ENCODE assay signal across 9 cellular contexts in the genomic region with DNA sequence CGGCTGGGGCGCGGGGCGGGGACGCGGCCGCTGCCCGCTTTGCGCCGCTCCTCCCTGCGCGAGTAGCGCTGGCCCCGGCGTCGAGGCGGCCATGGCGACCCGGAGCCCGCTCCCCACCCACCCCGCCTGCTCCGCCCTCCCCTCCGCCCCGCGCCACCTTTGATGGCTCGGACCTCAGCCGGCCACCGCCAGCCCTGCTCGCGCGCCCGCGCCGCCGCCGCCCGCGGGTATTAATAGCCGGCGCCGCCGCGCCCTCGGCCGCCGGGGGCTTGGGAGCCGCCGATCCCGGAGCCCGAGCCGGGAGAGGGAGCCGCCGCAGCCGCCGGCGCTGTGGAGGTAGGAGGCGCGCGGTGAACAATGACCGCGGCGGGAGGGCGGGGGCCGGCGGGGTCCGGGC. TPM values are rescaled to one million over a fixed set of nuclear protein-coding genes. Genes with fewer than 3 reads are reported as not detected.
DNase-seq lines count a peak whose midpoint lies in the region; ATAC-seq and TF ChIP-seq lines count a peak whose summit lies in the region.
"Had no signal": no experiment of that assay in that cellular context is flagged by ENCODE, and none has a peak within 500 bp of the region (broad histone marks: within the 10 kb centered on the region; RNA-seq: fewer than 3 reads in every experiment).

No MANE protein-coding gene starts in this region.

- H3K4me3 ChIP-seq in SK-N-SH (ENCODE audit: low read depth in 2 of 2, low read length in 1 of 2) (peak overlapping the region; percentile 79 to 81), skin epidermis (peak overlapping the region; percentile 50 to 75 (median 62))

- no peak for TF ChIP-seq EP300 in SK-N-SH (IDR thresholded peaks at IDR 0.05; ENCODE audit: borderline replicate concordance in 1 of 2, low read depth in 1 of 2, low read length in 1 of 2)

- no peaks in the 10 kb centered on the region for H3F3A ChIP-seq in SK-N-SH (replicated peaks; ENCODE audit: insufficient read depth)

- no peaks in the 10 kb centered on the region for H3K9me3 ChIP-seq in SK-N-SH

- H3K9me2 ChIP-seq in SK-N-SH, result no peaks in the 10 kb centered on the region

- H3K27me3 ChIP-seq in SK-N-SH (ENCODE audit: insufficient read depth), result no peaks in the 10 kb centered on the region

- H3K4me1 ChIP-seq in SK-N-SH (ENCODE audit: control insufficient read depth in 1 of 2, insufficient read depth in 2 of 2, low read depth in 1 of 2, low read length in 1 of 2), result peaks cover 25 to 29% of the 10 kb centered on the region in 2 experiments

- TF ChIP-seq RAD21 in SK-N-SH (IDR thresholded peaks at IDR 0.05; ENCODE audit: low read length), result no peak

- peak overlapping the region; percentile 86; the same call in 1 of the 2 replicates for H3K4me2 ChIP-seq in SK-N-SH

- H4K20me1 ChIP-seq in SK-N-SH (ENCODE audit: insufficient read depth), result peaks cover 32% of the 10 kb centered on the region

- WGBS in SK-N-SH (ENCODE audit: low lambda C conversion rate), result no CpG with 5 or more reads among the region's 66 CpGs

- H3K79me2 ChIP-seq in SK-N-SH (ENCODE audit: insufficient read depth), result peaks cover 44% of the 10 kb centered on the region

- POLR2A ChIA-PET in SK-N-SH (lab: Yijun Ruan, JAX), result interaction anchor here (0.6 kb wide), 1 partner anchor 20 kb away, joined by 3 read pairs; no protein-coding TSS in a partner anchor

- no peak for TF ChIP-seq POLR2A in erythroblast (IDR thresholded peaks at IDR 0.05; ENCODE audit: low read length)

- CTCF ChIA-PET in SK-N-SH (lab: Yijun Ruan, JAX), result interaction anchor here (1.3 to 1.6 kb wide), 2 partner anchors 27 to 530 kb away, joined by 3 read pairs; no protein-coding TSS in a partner anchor

- peak; percentile 90 for DNase-seq in SK-N-SH
- no peak for DNase-seq in Right ventricle myocardium inferior (ENCODE audit: missing footprints)
- DNase-seq in NCI-H1436 (lab: John Stamatoyannopoulos, UW), result no peak
- DNase-seq in activated T-cell treated with anti-CD3 and anti-CD28 coated beads, Interleukin-2, amount 50 U/mL, for 1 hour, result no peak
- DNase-seq in erythroblast (lab: John Stamatoyannopoulos, UW), result no peak

- peak overlapping the region; percentile 80; the same call in 1 of the 2 replicates for H3K9ac ChIP-seq in SK-N-SH

- peaks cover 0 to under 1% of the 10 kb centered on the region in 2 experiments for H3K36me3 ChIP-seq in SK-N-SH (replicated peaks in 1 of 2; ENCODE audit: control insufficient read depth in 1 of 2, insufficient read depth in 2 of 2, low read length in 1 of 2)

- no peak for TF ChIP-seq CTCF in SK-N-SH (IDR thresholded peaks at IDR 0.05)

- ATAC-seq in SK-N-SH treated with all-trans-retinoic acid at 6 μM for 48 hours (no peak), HG03571 (IDR thresholded peaks at IDR 0.05; ENCODE audit: unreplicated experiment) (peak; percentile 31), Right ventricle myocardium inferior (peak; percentile 51)

- H3K27ac ChIP-seq in SK-N-SH (ENCODE audit: low read depth in 2 of 2, low read length in 1 of 2) (peak overlapping the region in 1 of 2 experiments; percentile 60; a peak in 2 of 4 replicates), skin epidermis (peak overlapping the region in 18 of 21 experiments; percentile 29 to 92 (median 76))

- H2AFZ ChIP-seq in SK-N-SH (ENCODE audit: low read depth), result peak overlapping the region; percentile 78; the same call in 1 of the 2 replicates

- intact Hi-C loops in Right ventricle myocardium inferior (cut with DNase I), result loop anchor here (10.0 kb wide), 1 partner anchor 262 kb away; no protein-coding TSS in a partner anchor

TF ChIP-seq in SK-N-SH, 30 proteins besides CTCF, POLR2A, EP300 and RAD21 (continues in another document):
- TF ChIP-seq REST (IDR thresholded peaks at IDR 0.05; ENCODE audit: low read depth, low read length) (no peak), SMC3 (IDR thresholded peaks at IDR 0.05; ENCODE audit: low read depth, low read length) (no peak), TCF12 (IDR thresholded peaks at IDR 0.05) (no peak), FOSL2 (IDR thresholded peaks at IDR 0.05; ENCODE audit: borderline replicate concordance, low read depth) (no peak)

TF ChIP-seq in SK-N-SH treated with all-trans-retinoic acid at 6 μM for 48 hours, 23 proteins besides CTCF, POLR2A, EP300 and RAD21:
- TF ChIP-seq ZNF70 (CRISPR knock-in tag; IDR thresholded peaks at IDR 0.05) (no peak), ARNTL (CRISPR knock-in tag; IDR thresholded peaks at IDR 0.05; ENCODE audit: borderline replicate concordance, low read depth) (no peak), GLIS3 (CRISPR knock-in tag; IDR thresholded peaks at IDR 0.05) (no peak), ZNF565 (CRISPR knock-in tag; conservative IDR thresholded peaks at IDR 0.05; ENCODE audit: low read depth) (no peak), PATZ1 (CRISPR knock-in tag; IDR thresholded peaks at IDR 0.05; ENCODE audit: borderline replicate concordance) (no peak), BACH2 (CRISPR knock-in tag; IDR thresholded peaks at IDR 0.05; ENCODE audit: borderline replicate concordance) (no peak), CSDC2 (CRISPR knock-in tag; IDR thresholded peaks at IDR 0.05) (no peak), PPARA (CRISPR knock-in tag; IDR thresholded peaks at IDR 0.05; ENCODE audit: borderline replicate concordance) (no peak), ISL1 (CRISPR knock-in tag; IDR thresholded peaks at IDR 0.05) (no peak), POU6F1 (CRISPR knock-in tag; IDR thresholded peaks at IDR 0.05; ENCODE audit: borderline replicate concordance, low read depth) (no peak), CREB5 (CRISPR knock-in tag; IDR thresholded peaks at IDR 0.05; ENCODE audit: low read depth) (no peak)

RNA-seq across cellular contexts. Expression of gene FARP1, which starts 0.3 kb away (rescaled TPM):
- polyA plus RNA-seq in SK-N-SH (2012; rRNA removed), result 10.6 and 12.0 TPM in 2 replicates
- polyA plus RNA-seq in SK-N-SH (2012; cell fraction: cytosol; rRNA removed), result 12.2 and 17.4 TPM in 2 replicates
- polyA plus RNA-seq in SK-N-SH (2012; cell fraction: nucleus; rRNA removed), result 34.9 and 43.7 TPM in 2 replicates
- 14.7 TPM for total RNA-seq in Right ventricle myocardium inferior

RNA-seq across cellular contexts. Expression of gene RNF113B, which starts 33.9 kb away (rescaled TPM):
- not detected in 2 replicates for polyA plus RNA-seq in SK-N-SH (2012; rRNA removed)
- polyA plus RNA-seq in SK-N-SH (2012; cell fraction: cytosol; rRNA removed), result not detected in 2 replicates
- polyA plus RNA-seq in SK-N-SH (2012; cell fraction: nucleus; rRNA removed), result not detected in 2 replicates
- not detected for total RNA-seq in Right ventricle myocardium inferior
- total RNA-seq: Daoy had no signal
